13 cellular contexts compared by ENCODE assay signal in genomic region chr3:172616061-172616461, GRCh38.
A peak's percentile ranks its signal among the peaks of the same experiment; 100 is the strongest.
DNase-seq lines count a peak whose midpoint lies in the region; ATAC-seq and TF ChIP-seq lines count a peak whose summit lies in the region.
"Had no signal": no experiment of that assay in that cellular context is flagged by ENCODE, and none has a peak within 500 bp of the region (broad histone marks: within the 10 kb centered on the region; RNA-seq: fewer than 3 reads in every experiment).

No MANE protein-coding gene starts in this region.

- H3K27ac Mint-ChIP-seq in activated naive CD4-positive, alpha-beta T cell treated with anti-CD3 and anti-CD28 coated beads, Interleukin-2, amount 50 U/mL, for 24 hours: peak overlapping the region; percentile 86
- no peak overlapping the region for H3K27ac Mint-ChIP-seq in activated naive CD4-positive, alpha-beta T cell treated with anti-CD3 and anti-CD28 coated beads for 36 hours
- peak overlapping the region; percentile 43 for H3K27ac Mint-ChIP-seq in activated naive CD8-positive, alpha-beta T cell treated with anti-CD3 and anti-CD28 coated beads for 36 hours
- H3K27ac Mint-ChIP-seq in type B pancreatic cell: no peak overlapping the region

- no peak overlapping the region for H2AFZ ChIP-seq in smooth muscle cell (ENCODE audit: low read depth)
- H2AFZ ChIP-seq: hepatocyte had no signal

- H3K9me3 Mint-ChIP-seq in activated naive CD4-positive, alpha-beta T cell treated with anti-CD3 and anti-CD28 coated beads, Interleukin-2, amount 50 U/mL, for 24 hours: peaks cover 4% of the 10 kb centered on the region
- H3K9me3 Mint-ChIP-seq in activated naive CD4-positive, alpha-beta T cell treated with anti-CD3 and anti-CD28 coated beads for 36 hours: peaks cover 11% of the 10 kb centered on the region
- peaks cover 9% of the 10 kb centered on the region for H3K9me3 Mint-ChIP-seq in activated naive CD8-positive, alpha-beta T cell treated with anti-CD3 and anti-CD28 coated beads for 36 hours
- H3K9me3 Mint-ChIP-seq in type B pancreatic cell: peaks cover under 1% of the 10 kb centered on the region

- WGBS in smooth muscle cell (ENCODE audit: low lambda C conversion rate): 42% methylated on average over 1 of the region's 1 CpG

- H3K9me3 ChIP-seq in smooth muscle cell (replicated peaks; ENCODE audit: low read depth): no peaks in the 10 kb centered on the region

- H3K4me3 Mint-ChIP-seq in activated naive CD4-positive, alpha-beta T cell treated with anti-CD3 and anti-CD28 coated beads, Interleukin-2, amount 50 U/mL, for 24 hours: peak overlapping the region; percentile 67
- no peak overlapping the region for H3K4me3 Mint-ChIP-seq in activated naive CD4-positive, alpha-beta T cell treated with anti-CD3 and anti-CD28 coated beads for 36 hours
- no peak overlapping the region for H3K4me3 Mint-ChIP-seq in activated naive CD8-positive, alpha-beta T cell treated with anti-CD3 and anti-CD28 coated beads for 36 hours
- no peak overlapping the region for H3K4me3 Mint-ChIP-seq in type B pancreatic cell

- no peaks in the 10 kb centered on the region for H3K79me2 ChIP-seq in smooth muscle cell (ENCODE audit: low read depth)
- H3K79me2 ChIP-seq: hepatocyte had no signal

- H3K27me3 ChIP-seq in smooth muscle cell (ENCODE audit: low read depth): no peaks in the 10 kb centered on the region
- H3K27me3 ChIP-seq: BLaER1, dorsolateral prefrontal cortex, hepatocyte had no signal

- H3K36me3 ChIP-seq in smooth muscle cell (ENCODE audit: low read depth): no peaks in the 10 kb centered on the region
- H3K36me3 ChIP-seq: BLaER1 had no signal

- TF ChIP-seq CTCF in smooth muscle cell (IDR thresholded peaks at IDR 0.05; ENCODE audit: borderline replicate concordance, insufficient read depth, poor library complexity, severe bottlenecking) (no peak), type B pancreatic cell (conservative IDR thresholded peaks at IDR 0.05) (no peak)

- ATAC-seq in HG02642 (IDR thresholded peaks at IDR 0.05; ENCODE audit: poor library complexity, unreplicated experiment): peak; percentile 60
- ATAC-seq: Panc1 had no signal

- H4K20me1 ChIP-seq in smooth muscle cell (ENCODE audit: low read depth): no peaks in the 10 kb centered on the region
- H4K20me1 ChIP-seq: BLaER1 had no signal

- H3K4me3 ChIP-seq in smooth muscle cell: no peak overlapping the region
- H3K4me3 ChIP-seq: BLaER1, dorsolateral prefrontal cortex, hepatocyte had no signal

- peaks cover 17% of the 10 kb centered on the region for H3K4me1 Mint-ChIP-seq in activated naive CD4-positive, alpha-beta T cell treated with anti-CD3 and anti-CD28 coated beads, Interleukin-2, amount 50 U/mL, for 24 hours
- H3K4me1 Mint-ChIP-seq in activated naive CD4-positive, alpha-beta T cell treated with anti-CD3 and anti-CD28 coated beads for 36 hours (ENCODE audit: low read depth): peaks cover 18% of the 10 kb centered on the region
- H3K4me1 Mint-ChIP-seq in activated naive CD8-positive, alpha-beta T cell treated with anti-CD3 and anti-CD28 coated beads for 36 hours: peaks cover 10% of the 10 kb centered on the region
- H3K4me1 Mint-ChIP-seq in type B pancreatic cell (ENCODE audit: unreplicated experiment): no peaks in the 10 kb centered on the region

- H3K4me1 ChIP-seq in smooth muscle cell (ENCODE audit: low read depth): no peaks in the 10 kb centered on the region
- H3K4me1 ChIP-seq: BLaER1 had no signal

- peak overlapping the region; percentile 29 for H3K4me2 ChIP-seq in smooth muscle cell
- H3K4me2 ChIP-seq: BLaER1, hepatocyte had no signal

- CTCF ChIA-PET in activated naive CD4-positive, alpha-beta T cell treated with anti-CD3 and anti-CD28 coated beads for 36 hours (lab: Charles Lee): no interaction called here

- peaks cover 2% of the 10 kb centered on the region for H3K36me3 Mint-ChIP-seq in activated naive CD4-positive, alpha-beta T cell treated with anti-CD3 and anti-CD28 coated beads, Interleukin-2, amount 50 U/mL, for 24 hours
- peaks cover 2% of the 10 kb centered on the region for H3K36me3 Mint-ChIP-seq in activated naive CD4-positive, alpha-beta T cell treated with anti-CD3 and anti-CD28 coated beads for 36 hours (ENCODE audit: low read depth)
- no peaks in the 10 kb centered on the region for H3K36me3 Mint-ChIP-seq in activated naive CD8-positive, alpha-beta T cell treated with anti-CD3 and anti-CD28 coated beads for 36 hours
- no peaks in the 10 kb centered on the region for H3K36me3 Mint-ChIP-seq in type B pancreatic cell

- H3K27ac ChIP-seq in smooth muscle cell (ENCODE audit: low read depth): no peak overlapping the region
- H3K27ac ChIP-seq: BLaER1, dorsolateral prefrontal cortex, hepatocyte had no signal

- no peak for DNase-seq in activated naive CD4-positive, alpha-beta T cell treated with anti-CD3 and anti-CD28 coated beads for 36 hours
- DNase-seq in activated naive CD8-positive, alpha-beta T cell treated with anti-CD3 and anti-CD28 coated beads for 36 hours: no peak
- DNase-seq in smooth muscle cell (lab: John Stamatoyannopoulos, UW; ENCODE audit: unreplicated experiment) (no peak), type B pancreatic cell (ENCODE audit: extremely low spot score, unreplicated experiment) (no peak), NCI-H128 (lab: John Stamatoyannopoulos, UW; ENCODE audit: unreplicated experiment) (no peak), Kasumi-1 (lab: John Stamatoyannopoulos, UW) (no peak)
- DNase-seq: dorsolateral prefrontal cortex, NCI-H1694 treated with DMSO at 0.1 percent for 48 hours had no signal

- no peaks in the 10 kb centered on the region for H3K27me3 Mint-ChIP-seq in activated naive CD4-positive, alpha-beta T cell treated with anti-CD3 and anti-CD28 coated beads, Interleukin-2, amount 50 U/mL, for 24 hours
- H3K27me3 Mint-ChIP-seq in activated naive CD4-positive, alpha-beta T cell treated with anti-CD3 and anti-CD28 coated beads for 36 hours (ENCODE audit: low read depth): no peaks in the 10 kb centered on the region
- no peaks in the 10 kb centered on the region for H3K27me3 Mint-ChIP-seq in activated naive CD8-positive, alpha-beta T cell treated with anti-CD3 and anti-CD28 coated beads for 36 hours
- no peaks in the 10 kb centered on the region for H3K27me3 Mint-ChIP-seq in type B pancreatic cell

- H3F3A ChIP-seq in smooth muscle cell (ENCODE audit: low read depth): no peaks in the 10 kb centered on the region

- intact Hi-C loops in activated naive CD4-positive, alpha-beta T cell treated with anti-CD3 and anti-CD28 coated beads for 36 hours (cut with micrococcal nuclease): loop anchor here (1.0 kb wide), 4 partner anchors 9 to 509 kb away; no protein-coding TSS in a partner anchor

- no peak overlapping the region for H3K9ac ChIP-seq in smooth muscle cell (ENCODE audit: low read depth)
- H3K9ac ChIP-seq: BLaER1 had no signal

Comparison
In these comparisons a context has a peak if more than half of its experiments do, and no peak if none do; other contexts are left out.
1. H3K27ac Mint-ChIP-seq: peak in activated naive CD4-positive, alpha-beta T cell treated with anti-CD3 and anti-CD28 coated beads, Interleukin-2, amount 50 U/mL, for 24 hours (single experiment) and activated naive CD8-positive, alpha-beta T cell treated with anti-CD3 and anti-CD28 coated beads for 36 hours (single experiment); none in activated naive CD4-positive, alpha-beta T cell treated with anti-CD3 and anti-CD28 coated beads for 36 hours (single experiment) and type B pancreatic cell (single experiment).